8 cellular contexts compared by ENCODE assay signal in genomic region chr6:83511901-83512681, GRCh38. TPM values are rescaled to one million over a fixed set of nuclear protein-coding genes. Genes with fewer than 3 reads are reported as not detected.
A peak's percentile ranks its signal among the peaks of the same experiment; 100 is the strongest.
DNase-seq lines count a peak whose midpoint lies in the region; ATAC-seq and TF ChIP-seq lines count a peak whose summit lies in the region.

A gene with protein sequence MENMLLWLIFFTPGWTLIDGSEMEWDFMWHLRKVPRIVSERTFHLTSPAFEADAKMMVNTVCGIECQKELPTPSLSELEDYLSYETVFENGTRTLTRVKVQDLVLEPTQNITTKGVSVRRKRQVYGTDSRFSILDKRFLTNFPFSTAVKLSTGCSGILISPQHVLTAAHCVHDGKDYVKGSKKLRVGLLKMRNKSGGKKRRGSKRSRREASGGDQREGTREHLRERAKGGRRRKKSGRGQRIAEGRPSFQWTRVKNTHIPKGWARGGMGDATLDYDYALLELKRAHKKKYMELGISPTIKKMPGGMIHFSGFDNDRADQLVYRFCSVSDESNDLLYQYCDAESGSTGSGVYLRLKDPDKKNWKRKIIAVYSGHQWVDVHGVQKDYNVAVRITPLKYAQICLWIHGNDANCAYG (plus strand): TSS chr6:83512534. CDS start chr6:83523442, 10,908 bp downstream.

- H3K27ac ChIP-seq in left ventricle myocardium inferior (replicated peaks), result no peak within 1 kb of the TSS

- H3K36me3 ChIP-seq in adipocyte (ENCODE audit: control insufficient read depth, insufficient read depth, low read length, severe bottlenecking) (no peaks in the 10 kb centered on the region), left ventricle myocardium inferior (no peaks in the 10 kb centered on the region)

- TF ChIP-seq CTCF in left ventricle myocardium inferior (IDR thresholded peaks at IDR 0.05; ENCODE audit: borderline replicate concordance), result peak; percentile 69

- peak; percentile 43 for DNase-seq in DMS153 treated with DMSO at 0.1 percent for 48 hours (lab: John Stamatoyannopoulos, UW; ENCODE audit: unreplicated experiment)
- peak; percentile 68 for DNase-seq in NCI-H2227 treated with DMSO at 0.1 percent for 48 hours (lab: John Stamatoyannopoulos, UW)
- DNase-seq in adipocyte (ENCODE audit: low read depth), result peak; percentile 80
- DNase-seq in left ventricle myocardium inferior, result peak; percentile 45
- DNase-seq in posterior cingulate gyrus, result peak; percentile 25 to 82 (median 44)
- no peak for DNase-seq in effector CD8-positive, alpha-beta T cell (lab: John Stamatoyannopoulos, UW)
- no peak for DNase-seq in pons (ENCODE audit: low spot score)

- peaks cover 4% of the 10 kb centered on the region for H3K4me1 ChIP-seq in adipocyte (ENCODE audit: control insufficient read depth, insufficient read depth, low read length)
- H3K4me1 ChIP-seq in left ventricle myocardium inferior, result peaks cover 13% of the 10 kb centered on the region

- peak within 1 kb of the TSS; percentile 52 for H3K9ac ChIP-seq in adipocyte (ENCODE audit: low read length)

- intact Hi-C loops in left ventricle myocardium inferior (cut with micrococcal nuclease) (loop anchor here (5.0 to 10.0 kb wide), 2 partner anchors 95 to 447 kb away; partner anchors contain the start of genes DOP1A and UBE3D), posterior cingulate gyrus (cut with DNase I) (loop anchor here (2.0 to 5.0 kb wide), 2 partner anchors 91 to 445 kb away; partner anchors contain the start of genes DOP1A and UBE3D)

- H3K27me3 ChIP-seq in adipocyte (replicated peaks; ENCODE audit: control insufficient read depth, insufficient read depth, low read length), result no peaks in the 10 kb centered on the region
- H3K27me3 ChIP-seq in left ventricle myocardium inferior (ENCODE audit: low read depth), result peaks cover under 1% of the 10 kb centered on the region

- H3K4me3 ChIP-seq in adipocyte (ENCODE audit: low read length) (peak within 1 kb of the TSS; percentile 77), left ventricle myocardium inferior (peak within 1 kb of the TSS; percentile 64)

- H3K9me3 ChIP-seq in adipocyte (ENCODE audit: control insufficient read depth, low read length) (no peaks in the 10 kb centered on the region), left ventricle myocardium inferior (replicated peaks) (no peaks in the 10 kb centered on the region)

- ATAC-seq in GM21825 (IDR thresholded peaks at IDR 0.05; ENCODE audit: unreplicated experiment), result peak; percentile 44

RNA-seq across cellular contexts. Expression of the gene that starts here (rescaled TPM):
- total RNA-seq in left ventricle myocardium inferior, result 0.36 TPM

Comparison
In these comparisons a context has a peak if more than half of its experiments do, and no peak if none do; other contexts are left out.
1. Peak in DNase-seq and H3K4me3 ChIP-seq in left ventricle myocardium inferior; RNA of the gene not detected or under 1 TPM.
2. DNase-seq: peak in DMS153 treated with DMSO at 0.1 percent for 48 hours (single experiment), NCI-H2227 treated with DMSO at 0.1 percent for 48 hours (single experiment), adipocyte (single experiment) and posterior cingulate gyrus (10 of 10); none in effector CD8-positive, alpha-beta T cell (single experiment) and pons (single experiment).